10 cellular contexts compared by ENCODE assay signal in the genomic region with DNA sequence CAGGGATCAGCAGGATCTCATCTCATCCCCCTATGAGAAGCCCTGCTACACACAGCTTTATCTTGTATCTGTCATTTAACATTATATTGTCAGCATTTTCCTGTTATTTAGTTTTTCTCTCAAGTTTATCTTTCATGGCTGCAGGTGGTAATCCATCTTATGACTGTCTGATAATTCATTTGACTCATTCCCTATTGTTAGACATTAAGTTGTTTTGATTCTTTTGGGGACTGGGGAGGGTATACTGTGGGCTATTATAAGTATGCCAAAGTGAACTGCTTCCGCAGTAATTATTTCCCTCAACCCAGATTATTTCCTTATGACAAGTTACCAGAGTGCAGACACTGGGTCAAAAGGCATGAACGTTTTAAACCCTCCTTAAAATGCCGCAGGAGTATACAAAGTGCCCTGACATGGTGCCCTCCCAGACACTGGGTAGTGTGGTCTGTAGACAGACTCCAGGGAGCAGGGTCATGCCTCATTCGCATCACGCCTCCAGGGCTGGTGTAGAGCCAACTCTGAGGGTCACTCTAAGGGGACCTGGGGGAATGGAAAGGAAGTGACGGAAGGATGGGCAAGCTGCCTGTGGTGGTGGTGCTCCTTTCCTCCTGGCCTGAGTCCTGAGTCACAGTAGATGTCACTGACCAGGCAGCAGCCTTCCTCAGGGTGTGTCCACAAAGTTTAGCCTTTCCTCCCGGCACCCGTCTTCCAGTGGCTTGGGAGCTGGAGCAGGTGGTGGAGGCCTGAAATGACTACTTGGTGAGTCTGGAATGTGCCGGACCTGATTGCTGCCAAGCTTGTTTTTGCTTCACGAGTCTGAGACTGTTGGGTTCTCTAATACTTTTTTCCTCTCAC. TPM values are rescaled to one million over a fixed set of nuclear protein-coding genes. Genes with fewer than 3 reads are reported as not detected.
DNase-seq lines count a peak whose midpoint lies in the region; ATAC-seq and TF ChIP-seq lines count a peak whose summit lies in the region.
"Had no signal": no experiment of that assay in that cellular context is flagged by ENCODE, and none has a peak within 500 bp of the region (broad histone marks: within the 10 kb centered on the region; RNA-seq: fewer than 3 reads in every experiment).

No MANE protein-coding gene starts in this region.

- peaks cover 26% of the 10 kb centered on the region for H3K4me1 Mint-ChIP-seq in type B pancreatic cell (ENCODE audit: unreplicated experiment)

- no peaks in the 10 kb centered on the region for H3K9me3 Mint-ChIP-seq in type B pancreatic cell
- H3K9me3 Mint-ChIP-seq: activated naive CD4-positive, alpha-beta T cell treated with anti-CD3 and anti-CD28 coated beads for 36 hours had no signal

- no peaks in the 10 kb centered on the region for H3K36me3 Mint-ChIP-seq in type B pancreatic cell

- H3K27ac ChIP-seq in PC-3 (ENCODE audit: low read length) (peak overlapping the region; percentile 84), prostate gland (peak overlapping the region; percentile 75 to 86)

- no peaks in the 10 kb centered on the region for H3F3A ChIP-seq in PC-3 (ENCODE audit: low read length, unreplicated experiment)

- H3K9ac ChIP-seq in PC-3 (ENCODE audit: low read length), result no peak overlapping the region; the same call in 1 of the 2 replicates

- no peak overlapping the region for H3K27ac Mint-ChIP-seq in type B pancreatic cell
- H3K27ac Mint-ChIP-seq: activated naive CD4-positive, alpha-beta T cell treated with anti-CD3 and anti-CD28 coated beads for 36 hours had no signal

- H4K20me1 ChIP-seq in PC-3 (ENCODE audit: low read length), result no peaks in the 10 kb centered on the region

- H3K27me3 ChIP-seq in PC-3 (ENCODE audit: low read length) (no peaks in the 10 kb centered on the region), prostate gland (replicated peaks; ENCODE audit: insufficient read depth) (no peaks in the 10 kb centered on the region)

- peak; percentile 94 for ATAC-seq in PC-3
- no peak for ATAC-seq in HG02840 (IDR thresholded peaks at IDR 0.05; ENCODE audit: low FRiP score, unreplicated experiment)
- no peak for ATAC-seq in GM21737 (IDR thresholded peaks at IDR 0.05; ENCODE audit: unreplicated experiment)

- no peaks in the 10 kb centered on the region for H3K9me2 ChIP-seq in PC-3 (replicated peaks; ENCODE audit: low read length)

- no peak for TF ChIP-seq POLR2A in prostate gland (IDR thresholded peaks at IDR 0.05)

- no peaks in the 10 kb centered on the region for H3K9me3 ChIP-seq in PC-3 (ENCODE audit: low read length)
- H3K9me3 ChIP-seq in prostate gland, result no peaks in the 10 kb centered on the region

- no peak for TF ChIP-seq CTCF in PC-3 (conservative IDR thresholded peaks at IDR 0.05; ENCODE audit: low read depth, low read length)
- TF ChIP-seq CTCF in prostate gland (IDR thresholded peaks at IDR 0.05), result no peak
- no peak for TF ChIP-seq CTCF in type B pancreatic cell (conservative IDR thresholded peaks at IDR 0.05)

- intact Hi-C loops in PC-3 (cut with micrococcal nuclease) (no loop called here), prostate gland (cut with DNase I) (no loop called here)

- H3K4me3 Mint-ChIP-seq in type B pancreatic cell, result no peak overlapping the region
- H3K4me3 Mint-ChIP-seq: activated naive CD4-positive, alpha-beta T cell treated with anti-CD3 and anti-CD28 coated beads for 36 hours had no signal

- no peaks in the 10 kb centered on the region for H3K79me2 ChIP-seq in PC-3 (ENCODE audit: low read length)

- H3K4me1 ChIP-seq in PC-3 (ENCODE audit: insufficient read depth, low read length) (peaks cover 42% of the 10 kb centered on the region), prostate gland (replicated peaks) (peaks cover 8% of the 10 kb centered on the region)

- CTCF ChIA-PET in PC-3 (lab: Charles Lee), result interaction anchor here (0.7 kb wide), 2 partner anchors 120 to 280 kb away, joined by 3 read pairs; a partner anchor contains a TSS

- peak overlapping the region; percentile 63 for H2AFZ ChIP-seq in PC-3 (ENCODE audit: low read length)

- H3K4me3 ChIP-seq in PC-3 (ENCODE audit: low read length) (peak overlapping the region; percentile 37), prostate gland (no peak overlapping the region)

- WGBS in prostate gland, result 67% methylated on average over 10 of the region's 10 CpGs

- H3K27me3 Mint-ChIP-seq in type B pancreatic cell, result no peaks in the 10 kb centered on the region

- H3K36me3 ChIP-seq in PC-3 (ENCODE audit: low read depth, low read length) (no peaks in the 10 kb centered on the region), prostate gland (no peaks in the 10 kb centered on the region)

- peak overlapping the region; percentile 69 for H3K4me2 ChIP-seq in PC-3 (ENCODE audit: low read length)

- DNase-seq in EL, result peak; percentile 69
- peak; percentile 94 for DNase-seq in PC-3
- DNase-seq in glomerular visceral epithelial cell (ENCODE audit: extremely low spot score), result peak; percentile 89
- peak; percentile 62 for DNase-seq in prostate gland (ENCODE audit: low spot score)
- DNase-seq in NCI-H2081 treated with DMSO at 0.1 percent for 48 hours (lab: John Stamatoyannopoulos, UW), result no peak
- no peak for DNase-seq in type B pancreatic cell (ENCODE audit: extremely low spot score, unreplicated experiment)
- DNase-seq: activated CD4-positive, CD25-positive, alpha-beta regulatory T cell treated with anti-CD3 and anti-CD28 coated beads, Interleukin-2, amount 50 U/mL, for 72 hours; activated naive CD4-positive, alpha-beta T cell treated with anti-CD3 and anti-CD28 coated beads for 36 hours had no signal

- POLR2A ChIA-PET in PC-3 (lab: Charles Lee; ENCODE audit: unreplicated experiment), result interaction anchor here (0.6 to 0.7 kb wide), 2 partner anchors 59 to 86 kb away, joined by 4 to 12 read pairs; no protein-coding TSS in a partner anchor

- no TSS peak for BruUV-seq in PC-3 (replicated peaks; lab: Mats Ljungman, UMichigan)

RNA-seq across cellular contexts. Expression of a gene that starts 11.6 kb away (rescaled TPM):
- total RNA-seq in PC-3 (2014; rRNA removed) (13.0 and 15.7 TPM in 2 replicates), prostate gland (10 to 100 TPM; 27.4 to 88.9 TPM), type B pancreatic cell (ENCODE audit: low replicate concordance) (7.3 and 13.1 TPM in 2 replicates)

Comparison
In these comparisons a context has a peak if more than half of its experiments do, and no peak if none do; other contexts are left out.
1. DNase-seq: peak in EL (single experiment), PC-3 (single experiment), glomerular visceral epithelial cell (single experiment) and prostate gland (single experiment); none in NCI-H2081 treated with DMSO at 0.1 percent for 48 hours (single experiment) and type B pancreatic cell (single experiment).